Comparison of ENCODE assay signal across 1 cellular context in the genomic region with DNA sequence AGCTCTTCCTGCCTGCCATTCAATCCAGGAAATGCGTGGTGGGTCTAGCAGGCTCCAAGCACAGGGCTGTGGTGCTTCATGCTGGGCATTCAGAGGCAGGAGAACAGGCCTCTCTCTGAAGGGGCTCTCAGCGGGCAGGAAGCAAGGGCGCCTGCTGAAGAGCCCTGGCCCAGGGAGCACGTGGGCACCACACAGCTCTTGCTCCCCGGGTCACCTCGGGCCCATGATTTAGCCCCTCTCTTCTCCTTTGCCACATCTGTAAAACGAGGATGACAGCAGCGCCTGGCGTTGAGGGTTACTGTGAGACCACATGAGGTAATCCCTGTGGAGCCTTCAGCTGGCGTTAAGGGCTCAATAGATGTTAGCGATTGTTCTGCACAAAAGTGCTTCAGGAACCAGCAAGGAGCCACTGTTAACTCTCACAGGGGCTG.
TF ChIP-seq lines count a peak whose summit lies in the region.

No MANE protein-coding gene starts in this region.

TF ChIP-seq in IMR-90, 13 proteins besides CTCF, POLR2A, EP300 and RAD21:
- no peak for TF ChIP-seq BHLHE40 (IDR thresholded peaks at IDR 0.05; ENCODE audit: low read depth, low read length)
- TF ChIP-seq CHD1 (IDR thresholded peaks at IDR 0.05; ENCODE audit: low read depth, low read length) = no peak
- TF ChIP-seq CEBPB (IDR thresholded peaks at IDR 0.05; ENCODE audit: low read depth, low read length) = no peak
- TF ChIP-seq, protein P1, sequence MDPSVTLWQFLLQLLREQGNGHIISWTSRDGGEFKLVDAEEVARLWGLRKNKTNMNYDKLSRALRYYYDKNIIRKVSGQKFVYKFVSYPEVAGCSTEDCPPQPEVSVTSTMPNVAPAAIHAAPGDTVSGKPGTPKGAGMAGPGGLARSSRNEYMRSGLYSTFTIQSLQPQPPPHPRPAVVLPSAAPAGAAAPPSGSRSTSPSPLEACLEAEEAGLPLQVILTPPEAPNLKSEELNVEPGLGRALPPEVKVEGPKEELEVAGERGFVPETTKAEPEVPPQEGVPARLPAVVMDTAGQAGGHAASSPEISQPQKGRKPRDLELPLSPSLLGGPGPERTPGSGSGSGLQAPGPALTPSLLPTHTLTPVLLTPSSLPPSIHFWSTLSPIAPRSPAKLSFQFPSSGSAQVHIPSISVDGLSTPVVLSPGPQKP (IDR thresholded peaks at IDR 0.05; ENCODE audit: borderline replicate concordance, low read depth, low read length) = no peak
- no peak for TF ChIP-seq FOS (IDR thresholded peaks at IDR 0.05; ENCODE audit: low read depth, low read length)
